In genomic region chr16:2486645-2487516, GRCh38 we compare ENCODE assay signal across 10 cellular contexts. TPM values are rescaled to one million over a fixed set of nuclear protein-coding genes. Genes with fewer than 3 reads are reported as not detected.
DNase-seq lines count a peak whose midpoint lies in the region; ATAC-seq and TF ChIP-seq lines count a peak whose summit lies in the region.
"Had no signal": no experiment of that assay in that cellular context is flagged by ENCODE, and none has a peak within 500 bp of the region (broad histone marks: within the 10 kb centered on the region; RNA-seq: fewer than 3 reads in every experiment).

No MANE protein-coding gene starts in this region.

- no peaks in the 10 kb centered on the region for H3K36me3 ChIP-seq in skeletal muscle tissue (ENCODE audit: control insufficient read depth in 3 of 3, insufficient read depth in 3 of 3, low read length in 3 of 3)
- H3K36me3 ChIP-seq: thoracic aorta had no signal

- TF ChIP-seq POLR2A in GM18951 (IDR thresholded peaks at IDR 0.05; ENCODE audit: extremely low read depth, insufficient read depth, insufficient read length), result peak; percentile 23

- TF ChIP-seq CTCF in foreskin keratinocyte (conservative IDR thresholded peaks at IDR 0.05), result peak; percentile 66

- peak overlapping the region; percentile 45 to 62 (median 51) for H3K9ac ChIP-seq in skeletal muscle tissue (ENCODE audit: low read depth in 1 of 3, low read length in 3 of 3)

- no peak overlapping the region for H3K27ac ChIP-seq in foreskin keratinocyte
- H3K27ac ChIP-seq in skeletal muscle tissue (ENCODE audit: low read depth, low read length), result no peak overlapping the region
- H3K27ac ChIP-seq: thoracic aorta had no signal

- in situ Hi-C loops in GM18951 (cut with MboI; ENCODE audit: low sequenced_read_pairs, unreplicated experiment), result no loop called here

- ATAC-seq in HG03457 (IDR thresholded peaks at IDR 0.05; ENCODE audit: unreplicated experiment) (peak; percentile 51), foreskin keratinocyte (peak; percentile 49)

- peak overlapping the region in 1 of 3 donors; percentile 3 for H3K4me3 ChIP-seq in skeletal muscle tissue (ENCODE audit: low read length in 3 of 3)
- H3K4me3 ChIP-seq: thoracic aorta had no signal

- H3K27me3 ChIP-seq in foreskin keratinocyte (no peaks in the 10 kb centered on the region), skeletal muscle tissue (ENCODE audit: control insufficient read depth in 3 of 3, insufficient read depth in 3 of 3, low read length in 3 of 3) (no peaks in the 10 kb centered on the region)

- H3K4me1 ChIP-seq in foreskin keratinocyte, result no peaks in the 10 kb centered on the region
- H3K4me1 ChIP-seq in skeletal muscle tissue (ENCODE audit: control insufficient read depth in 3 of 3, insufficient read depth in 3 of 3, low read length in 3 of 3), result peaks cover 40 to 53% (median 52%) of the 10 kb centered on the region in 3 donors

- no peaks in the 10 kb centered on the region for H3K9me3 ChIP-seq in skeletal muscle tissue (ENCODE audit: control insufficient read depth in 3 of 3, low read length in 3 of 3)
- H3K9me3 ChIP-seq: thoracic aorta had no signal

- DNase-seq in activated T-cell treated with anti-CD3 and anti-CD28 coated beads for 24 hours (ENCODE audit: low read depth) (peak; percentile 62), foreskin keratinocyte (no peak), NCI-H1048 (lab: John Stamatoyannopoulos, UW) (no peak), NCI-H1930 (lab: John Stamatoyannopoulos, UW) (no peak), NK-92 (lab: John Stamatoyannopoulos, UW; ENCODE audit: unreplicated experiment) (no peak)

RNA-seq across cellular contexts. Expression of gene TBC1D24, which starts 12.0 kb away (rescaled TPM):
- total RNA-seq in foreskin keratinocyte (7.7 and 7.8 TPM in 2 replicates), skeletal muscle tissue (7.8 TPM)
- 2.5 and 2.9 TPM in 2 replicates for polyA plus RNA-seq in foreskin keratinocyte

RNA-seq across cellular contexts. Expression of gene NTN3, which starts 15.8 kb away (rescaled TPM):
- total RNA-seq in foreskin keratinocyte (0.04 and 0.07 TPM in 2 replicates), skeletal muscle tissue (5.2 TPM)
- polyA plus RNA-seq in foreskin keratinocyte, result not detected in 2 replicates
- total RNA-seq: T-helper 1 cell treated with Interleukin-12 subunit alpha and Interleukin-12 subunit beta and Interleukin-4 antibody, amounts not matched to agents 30 ng/mL and 1 ng/mL, for 36 hours had no signal

RNA-seq across cellular contexts. Expression of gene ATP6V0C, which starts 26.9 kb away (rescaled TPM):
- total RNA-seq in foreskin keratinocyte, result 69.8 and 73.3 TPM in 2 replicates
- polyA plus RNA-seq in foreskin keratinocyte, result 213 and 228 TPM in 2 replicates
- total RNA-seq in skeletal muscle tissue, result 12.0 TPM

RNA-seq across cellular contexts. Expression of gene TEDC2, which starts 27.0 kb away (rescaled TPM):
- total RNA-seq in foreskin keratinocyte (17.7 and 19.8 TPM in 2 replicates), skeletal muscle tissue (2.6 TPM)
- 21.6 and 22.6 TPM in 2 replicates for polyA plus RNA-seq in foreskin keratinocyte

RNA-seq across cellular contexts. Expression of gene AMDHD2, which starts 33.3 kb away (rescaled TPM):
- total RNA-seq in foreskin keratinocyte, result 19.0 and 20.5 TPM in 2 replicates
- 17.5 and 20.7 TPM in 2 replicates for polyA plus RNA-seq in foreskin keratinocyte
- 7.3 TPM for total RNA-seq in skeletal muscle tissue
